Comparison of ENCODE assay signal across 1 cellular context in the genomic region with DNA sequence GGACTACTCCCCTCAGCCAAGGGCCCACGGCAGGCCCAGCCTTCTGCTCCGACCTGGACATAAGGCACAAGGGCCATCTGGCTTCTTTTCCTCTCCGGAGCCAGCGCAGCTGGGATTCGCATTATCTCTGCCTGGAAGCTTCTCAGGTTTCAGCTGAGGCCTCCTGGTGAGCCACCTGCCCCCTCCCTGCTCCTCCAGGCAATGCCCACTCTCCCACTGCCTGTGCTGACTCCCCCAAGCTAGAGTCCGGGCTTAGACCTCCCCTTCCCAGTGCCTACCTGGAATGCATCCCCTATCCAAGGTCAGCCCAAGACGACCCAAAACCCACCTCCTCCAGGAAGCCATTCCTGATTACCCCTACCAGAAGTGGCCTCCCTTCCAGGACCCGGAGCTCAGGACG.
TF ChIP-seq lines count a peak whose summit lies in the region.

No MANE protein-coding gene starts in this region.

TF ChIP-seq in HEK293, 187 proteins besides CTCF, POLR2A, EP300 and RAD21 (continued from another document):
- TF ChIP-seq ZNF132 (tag by site-specific recombination; IDR thresholded peaks at IDR 0.05; ENCODE audit: borderline replicate concordance) = no peak
- no peak for TF ChIP-seq ZNF16 (tag by site-specific recombination; IDR thresholded peaks at IDR 0.05; ENCODE audit: low read depth)
- no peak for TF ChIP-seq ZNF335 (tag by site-specific recombination; conservative IDR thresholded peaks at IDR 0.05)
- no peak for TF ChIP-seq ZNF664 (tag by site-specific recombination; IDR thresholded peaks at IDR 0.05)
- TF ChIP-seq, protein P1, sequence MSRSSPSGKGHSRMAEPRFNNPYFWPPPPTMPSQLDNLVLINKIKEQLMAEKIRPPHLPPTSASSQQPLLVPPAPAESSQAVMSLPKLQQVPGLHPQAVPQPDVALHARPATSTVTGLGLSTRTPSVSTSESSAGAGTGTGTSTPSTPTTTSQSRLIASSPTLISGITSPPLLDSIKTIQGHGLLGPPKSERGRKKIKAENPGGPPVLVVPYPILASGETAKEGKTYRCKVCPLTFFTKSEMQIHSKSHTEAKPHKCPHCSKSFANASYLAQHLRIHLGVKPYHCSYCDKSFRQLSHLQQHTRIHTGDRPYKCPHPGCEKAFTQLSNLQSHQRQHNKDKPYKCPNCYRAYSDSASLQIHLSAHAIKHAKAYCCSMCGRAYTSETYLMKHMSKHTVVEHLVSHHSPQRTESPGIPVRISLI (tag by site-specific recombination; IDR thresholded peaks at IDR 0.05) = no peak
- TF ChIP-seq SETDB1 (IDR thresholded peaks at IDR 0.05; ENCODE audit: insufficient read length, low read length) = no peak
